Comparison of ENCODE assay signal across 18 cellular contexts in genomic region chr7:45159296-45159695, GRCh38. TPM values are rescaled to one million over a fixed set of nuclear protein-coding genes. Genes with fewer than 3 reads are reported as not detected.
"Had no signal": no experiment of that assay in that cellular context is flagged by ENCODE, and none has a peak within 500 bp of the region (broad histone marks: within the 10 kb centered on the region; RNA-seq: fewer than 3 reads in every experiment).

No MANE protein-coding gene starts in this region.

- H3K27ac ChIP-seq: ascending aorta, SJCRH30 had no signal

- ATAC-seq: activated CD8-positive, alpha-beta memory T cell treated with anti-CD3 and anti-CD28 coated beads, Interleukin-2, amount 10 ng/mL, durations not matched to agents 7 days and 5 days; naive thymus-derived CD4-positive, alpha-beta T cell; stimulated activated effector memory CD8-positive, alpha-beta T cell treated with anti-CD3 and anti-CD28 coated beads, Interleukin-12 subunit alpha, Interleukin-12 subunit beta, amount 100 ng/mL, for 72 hours had no signal

- H3K4me3 ChIP-seq: ascending aorta, SJCRH30 had no signal

- FAIRE-seq: keratinocyte had no signal

- H3K27me3 ChIP-seq: ascending aorta had no signal

- H3K4me1 ChIP-seq: SJCRH30 had no signal

- H3K36me3 ChIP-seq: ascending aorta, esophagus squamous epithelium, SJCRH30 had no signal

- DNase-seq: activated CD4-positive, alpha-beta T cell treated with anti-CD3 and anti-CD28 coated beads for 1 hour; activated CD4-positive, alpha-beta T cell treated with anti-CD3 and anti-CD28 coated beads, Interleukin-2, amount 50 U/mL, for 48 hours; activated CD8-positive, alpha-beta memory T cell treated with anti-CD3 and anti-CD28 coated beads, Interleukin-2, amount 10 ng/mL, durations not matched to agents 7 days and 5 days; activated gamma-delta T cell; activated naive CD8-positive, alpha-beta T cell treated with anti-CD3 and anti-CD28 coated beads, Interleukin-2, amount 10 ng/mL, durations not matched to agents 7 days and 5 days; activated T-cell treated with anti-CD3 and anti-CD28 coated beads, Interleukin-2, amount 50 U/mL, for 24 hours; esophagus squamous epithelium; foreskin fibroblast; head of caudate nucleus; naive thymus-derived CD4-positive, alpha-beta T cell; occipital lobe; SJCRH30; SW 1271; T1000; trophoblast cell had no signal

- H3K9me3 ChIP-seq: ascending aorta, esophagus squamous epithelium, SJCRH30 had no signal

RNA-seq across cellular contexts. Expression of gene RAMP3, which starts 1.7 kb away (rescaled TPM):
- total RNA-seq: activated CD8-positive, alpha-beta memory T cell treated with anti-CD3 and anti-CD28 coated beads, Interleukin-2, amount 10 ng/mL, durations not matched to agents 7 days and 5 days; activated naive CD8-positive, alpha-beta T cell treated with anti-CD3 and anti-CD28 coated beads, Interleukin-2, amount 10 ng/mL, durations not matched to agents 7 days and 5 days; SJCRH30 had no signal
- polyA plus RNA-seq: keratinocyte; naive thymus-derived CD4-positive, alpha-beta T cell had no signal
